1 cellular context compared by ENCODE assay signal in the genomic region with DNA sequence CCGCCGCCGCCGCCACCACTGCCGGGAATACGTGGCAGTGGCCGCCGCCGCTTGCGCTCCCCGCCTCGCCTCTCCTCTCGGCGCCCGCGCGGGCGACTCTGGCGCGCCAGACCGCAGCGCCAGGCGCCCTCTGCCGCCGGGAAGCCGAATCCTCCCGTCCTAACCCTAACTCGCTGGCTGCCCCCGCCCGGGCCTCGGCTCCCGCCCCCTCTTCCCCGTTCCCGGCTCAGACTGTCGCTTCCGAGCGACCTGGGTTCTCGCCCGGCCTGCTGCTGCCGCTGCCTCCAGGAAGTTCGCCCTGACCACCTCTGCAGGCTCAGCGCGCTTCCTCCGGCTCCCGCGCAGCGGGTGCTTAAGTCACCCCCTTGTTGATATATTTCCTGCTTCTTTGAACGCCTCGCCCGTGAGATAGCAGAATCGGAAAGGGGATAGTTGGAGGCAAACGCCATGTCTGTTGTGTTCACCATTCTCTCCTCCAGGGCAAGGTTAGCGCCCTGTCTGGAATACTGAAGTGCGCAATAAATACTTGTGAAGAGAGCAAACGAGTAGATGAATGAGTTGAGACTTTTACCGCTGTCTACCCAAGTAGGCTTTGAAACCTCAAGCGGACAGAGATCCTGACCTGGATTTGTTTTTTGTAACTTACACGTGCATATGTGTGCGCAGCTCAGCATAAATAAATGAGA.
TF ChIP-seq lines count a peak whose summit lies in the region.

A gene with protein sequence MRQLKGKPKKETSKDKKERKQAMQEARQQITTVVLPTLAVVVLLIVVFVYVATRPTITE (minus strand): TSS at position 100 of the 686 bp plus-strand sequence. CDS start 64,202 bp downstream, outside the sequence.

TF ChIP-seq in HEK293, 187 proteins besides CTCF, POLR2A, EP300 and RAD21 (continued from another document and continues in another):
- no peak for TF ChIP-seq INSM2 (tag by site-specific recombination; IDR thresholded peaks at IDR 0.05)
- TF ChIP-seq ZSCAN23 (tag by site-specific recombination; IDR thresholded peaks at IDR 0.05): no peak
- peak; percentile 55 for TF ChIP-seq ZBTB20 (tag by site-specific recombination; IDR thresholded peaks at IDR 0.05)
- no peak for TF ChIP-seq ZNF776 (tag by site-specific recombination; IDR thresholded peaks at IDR 0.05; ENCODE audit: borderline replicate concordance)
- no peak for TF ChIP-seq KLF7 (tag by site-specific recombination; IDR thresholded peaks at IDR 0.05; ENCODE audit: borderline replicate concordance)
- TF ChIP-seq HOXA7 (CRISPR knock-in tag; IDR thresholded peaks at IDR 0.05; ENCODE audit: borderline replicate concordance): no peak
- TF ChIP-seq, protein P1, sequence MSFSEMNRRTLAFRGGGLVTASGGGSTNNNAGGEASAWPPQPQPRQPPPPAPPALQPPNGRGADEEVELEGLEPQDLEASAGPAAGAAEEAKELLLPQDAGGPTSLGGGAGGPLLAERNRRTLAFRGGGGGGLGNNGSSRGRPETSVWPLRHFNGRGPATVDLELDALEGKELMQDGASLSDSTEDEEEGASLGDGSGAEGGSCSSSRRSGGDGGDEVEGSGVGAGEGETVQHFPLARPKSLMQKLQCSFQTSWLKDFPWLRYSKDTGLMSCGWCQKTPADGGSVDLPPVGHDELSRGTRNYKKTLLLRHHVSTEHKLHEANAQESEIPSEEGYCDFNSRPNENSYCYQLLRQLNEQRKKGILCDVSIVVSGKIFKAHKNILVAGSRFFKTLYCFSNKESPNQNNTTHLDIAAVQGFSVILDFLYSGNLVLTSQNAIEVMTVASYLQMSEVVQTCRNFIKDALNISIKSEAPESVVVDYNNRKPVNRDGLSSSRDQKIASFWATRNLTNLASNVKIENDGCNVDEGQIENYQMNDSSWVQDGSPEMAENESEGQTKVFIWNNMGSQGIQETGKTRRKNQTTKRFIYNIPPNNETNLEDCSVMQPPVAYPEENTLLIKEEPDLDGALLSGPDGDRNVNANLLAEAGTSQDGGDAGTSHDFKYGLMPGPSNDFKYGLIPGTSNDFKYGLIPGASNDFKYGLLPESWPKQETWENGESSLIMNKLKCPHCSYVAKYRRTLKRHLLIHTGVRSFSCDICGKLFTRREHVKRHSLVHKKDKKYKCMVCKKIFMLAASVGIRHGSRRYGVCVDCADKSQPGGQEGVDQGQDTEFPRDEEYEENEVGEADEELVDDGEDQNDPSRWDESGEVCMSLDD (tag by site-specific recombination; IDR thresholded peaks at IDR 0.05): no peak
- TF ChIP-seq IKZF3 (tag by site-specific recombination; IDR thresholded peaks at IDR 0.05): peak; percentile 68; the same call in 1 of the 2 replicates
- no peak for TF ChIP-seq SP3 (tag by site-specific recombination; IDR thresholded peaks at IDR 0.05)
- TF ChIP-seq ZNF121 (tag by site-specific recombination; IDR thresholded peaks at IDR 0.05): no peak
- TF ChIP-seq, protein P2, sequence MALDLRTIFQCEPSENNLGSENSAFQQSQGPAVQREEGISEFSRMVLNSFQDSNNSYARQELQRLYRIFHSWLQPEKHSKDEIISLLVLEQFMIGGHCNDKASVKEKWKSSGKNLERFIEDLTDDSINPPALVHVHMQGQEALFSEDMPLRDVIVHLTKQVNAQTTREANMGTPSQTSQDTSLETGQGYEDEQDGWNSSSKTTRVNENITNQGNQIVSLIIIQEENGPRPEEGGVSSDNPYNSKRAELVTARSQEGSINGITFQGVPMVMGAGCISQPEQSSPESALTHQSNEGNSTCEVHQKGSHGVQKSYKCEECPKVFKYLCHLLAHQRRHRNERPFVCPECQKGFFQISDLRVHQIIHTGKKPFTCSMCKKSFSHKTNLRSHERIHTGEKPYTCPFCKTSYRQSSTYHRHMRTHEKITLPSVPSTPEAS (tag by site-specific recombination; IDR thresholded peaks at IDR 0.05): no peak
- TF ChIP-seq, protein P3, sequence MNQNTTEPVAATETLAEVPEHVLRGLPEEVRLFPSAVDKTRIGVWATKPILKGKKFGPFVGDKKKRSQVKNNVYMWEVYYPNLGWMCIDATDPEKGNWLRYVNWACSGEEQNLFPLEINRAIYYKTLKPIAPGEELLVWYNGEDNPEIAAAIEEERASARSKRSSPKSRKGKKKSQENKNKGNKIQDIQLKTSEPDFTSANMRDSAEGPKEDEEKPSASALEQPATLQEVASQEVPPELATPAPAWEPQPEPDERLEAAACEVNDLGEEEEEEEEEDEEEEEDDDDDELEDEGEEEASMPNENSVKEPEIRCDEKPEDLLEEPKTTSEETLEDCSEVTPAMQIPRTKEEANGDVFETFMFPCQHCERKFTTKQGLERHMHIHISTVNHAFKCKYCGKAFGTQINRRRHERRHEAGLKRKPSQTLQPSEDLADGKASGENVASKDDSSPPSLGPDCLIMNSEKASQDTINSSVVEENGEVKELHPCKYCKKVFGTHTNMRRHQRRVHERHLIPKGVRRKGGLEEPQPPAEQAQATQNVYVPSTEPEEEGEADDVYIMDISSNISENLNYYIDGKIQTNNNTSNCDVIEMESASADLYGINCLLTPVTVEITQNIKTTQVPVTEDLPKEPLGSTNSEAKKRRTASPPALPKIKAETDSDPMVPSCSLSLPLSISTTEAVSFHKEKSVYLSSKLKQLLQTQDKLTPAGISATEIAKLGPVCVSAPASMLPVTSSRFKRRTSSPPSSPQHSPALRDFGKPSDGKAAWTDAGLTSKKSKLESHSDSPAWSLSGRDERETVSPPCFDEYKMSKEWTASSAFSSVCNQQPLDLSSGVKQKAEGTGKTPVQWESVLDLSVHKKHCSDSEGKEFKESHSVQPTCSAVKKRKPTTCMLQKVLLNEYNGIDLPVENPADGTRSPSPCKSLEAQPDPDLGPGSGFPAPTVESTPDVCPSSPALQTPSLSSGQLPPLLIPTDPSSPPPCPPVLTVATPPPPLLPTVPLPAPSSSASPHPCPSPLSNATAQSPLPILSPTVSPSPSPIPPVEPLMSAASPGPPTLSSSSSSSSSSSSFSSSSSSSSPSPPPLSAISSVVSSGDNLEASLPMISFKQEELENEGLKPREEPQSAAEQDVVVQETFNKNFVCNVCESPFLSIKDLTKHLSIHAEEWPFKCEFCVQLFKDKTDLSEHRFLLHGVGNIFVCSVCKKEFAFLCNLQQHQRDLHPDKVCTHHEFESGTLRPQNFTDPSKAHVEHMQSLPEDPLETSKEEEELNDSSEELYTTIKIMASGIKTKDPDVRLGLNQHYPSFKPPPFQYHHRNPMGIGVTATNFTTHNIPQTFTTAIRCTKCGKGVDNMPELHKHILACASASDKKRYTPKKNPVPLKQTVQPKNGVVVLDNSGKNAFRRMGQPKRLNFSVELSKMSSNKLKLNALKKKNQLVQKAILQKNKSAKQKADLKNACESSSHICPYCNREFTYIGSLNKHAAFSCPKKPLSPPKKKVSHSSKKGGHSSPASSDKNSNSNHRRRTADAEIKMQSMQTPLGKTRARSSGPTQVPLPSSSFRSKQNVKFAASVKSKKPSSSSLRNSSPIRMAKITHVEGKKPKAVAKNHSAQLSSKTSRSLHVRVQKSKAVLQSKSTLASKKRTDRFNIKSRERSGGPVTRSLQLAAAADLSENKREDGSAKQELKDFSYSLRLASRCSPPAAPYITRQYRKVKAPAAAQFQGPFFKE (tag by site-specific recombination; IDR thresholded peaks at IDR 0.05; ENCODE audit: borderline replicate concordance): no peak
- TF ChIP-seq ZNF23 (tag by site-specific recombination; IDR thresholded peaks at IDR 0.05; ENCODE audit: borderline replicate concordance): no peak
- peak; percentile 27 for TF ChIP-seq ZNF600 (tag by site-specific recombination; IDR thresholded peaks at IDR 0.05)
- TF ChIP-seq, protein P4, sequence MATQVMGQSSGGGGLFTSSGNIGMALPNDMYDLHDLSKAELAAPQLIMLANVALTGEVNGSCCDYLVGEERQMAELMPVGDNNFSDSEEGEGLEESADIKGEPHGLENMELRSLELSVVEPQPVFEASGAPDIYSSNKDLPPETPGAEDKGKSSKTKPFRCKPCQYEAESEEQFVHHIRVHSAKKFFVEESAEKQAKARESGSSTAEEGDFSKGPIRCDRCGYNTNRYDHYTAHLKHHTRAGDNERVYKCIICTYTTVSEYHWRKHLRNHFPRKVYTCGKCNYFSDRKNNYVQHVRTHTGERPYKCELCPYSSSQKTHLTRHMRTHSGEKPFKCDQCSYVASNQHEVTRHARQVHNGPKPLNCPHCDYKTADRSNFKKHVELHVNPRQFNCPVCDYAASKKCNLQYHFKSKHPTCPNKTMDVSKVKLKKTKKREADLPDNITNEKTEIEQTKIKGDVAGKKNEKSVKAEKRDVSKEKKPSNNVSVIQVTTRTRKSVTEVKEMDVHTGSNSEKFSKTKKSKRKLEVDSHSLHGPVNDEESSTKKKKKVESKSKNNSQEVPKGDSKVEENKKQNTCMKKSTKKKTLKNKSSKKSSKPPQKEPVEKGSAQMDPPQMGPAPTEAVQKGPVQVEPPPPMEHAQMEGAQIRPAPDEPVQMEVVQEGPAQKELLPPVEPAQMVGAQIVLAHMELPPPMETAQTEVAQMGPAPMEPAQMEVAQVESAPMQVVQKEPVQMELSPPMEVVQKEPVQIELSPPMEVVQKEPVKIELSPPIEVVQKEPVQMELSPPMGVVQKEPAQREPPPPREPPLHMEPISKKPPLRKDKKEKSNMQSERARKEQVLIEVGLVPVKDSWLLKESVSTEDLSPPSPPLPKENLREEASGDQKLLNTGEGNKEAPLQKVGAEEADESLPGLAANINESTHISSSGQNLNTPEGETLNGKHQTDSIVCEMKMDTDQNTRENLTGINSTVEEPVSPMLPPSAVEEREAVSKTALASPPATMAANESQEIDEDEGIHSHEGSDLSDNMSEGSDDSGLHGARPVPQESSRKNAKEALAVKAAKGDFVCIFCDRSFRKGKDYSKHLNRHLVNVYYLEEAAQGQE (tag by site-specific recombination; IDR thresholded peaks at IDR 0.05): no peak; the same call in 1 of the 2 replicates
- TF ChIP-seq ZNF114 (tag by site-specific recombination; IDR thresholded peaks at IDR 0.05): no peak
- TF ChIP-seq ZNF138 (tag by site-specific recombination; IDR thresholded peaks at IDR 0.05; ENCODE audit: borderline replicate concordance): no peak
- TF ChIP-seq, protein P5, sequence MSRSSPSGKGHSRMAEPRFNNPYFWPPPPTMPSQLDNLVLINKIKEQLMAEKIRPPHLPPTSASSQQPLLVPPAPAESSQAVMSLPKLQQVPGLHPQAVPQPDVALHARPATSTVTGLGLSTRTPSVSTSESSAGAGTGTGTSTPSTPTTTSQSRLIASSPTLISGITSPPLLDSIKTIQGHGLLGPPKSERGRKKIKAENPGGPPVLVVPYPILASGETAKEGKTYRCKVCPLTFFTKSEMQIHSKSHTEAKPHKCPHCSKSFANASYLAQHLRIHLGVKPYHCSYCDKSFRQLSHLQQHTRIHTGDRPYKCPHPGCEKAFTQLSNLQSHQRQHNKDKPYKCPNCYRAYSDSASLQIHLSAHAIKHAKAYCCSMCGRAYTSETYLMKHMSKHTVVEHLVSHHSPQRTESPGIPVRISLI (tag by site-specific recombination; IDR thresholded peaks at IDR 0.05): no peak
- TF ChIP-seq GLIS2 (tag by site-specific recombination; IDR thresholded peaks at IDR 0.05): no peak
- TF ChIP-seq ZNF558 (tag by site-specific recombination; IDR thresholded peaks at IDR 0.05): no peak
- TF ChIP-seq ZNF670 (tag by site-specific recombination; IDR thresholded peaks at IDR 0.05; ENCODE audit: low read depth): no peak
- TF ChIP-seq SP2 (tag by site-specific recombination; IDR thresholded peaks at IDR 0.05): peak; percentile 32; the same call in 1 of the 2 replicates
- TF ChIP-seq ZNF211 (tag by site-specific recombination; IDR thresholded peaks at IDR 0.05; ENCODE audit: low read depth): no peak
- no peak for TF ChIP-seq ZIC2 (tag by site-specific recombination; IDR thresholded peaks at IDR 0.05)
- no peak for TF ChIP-seq ZNF292 (tag by site-specific recombination; IDR thresholded peaks at IDR 0.05; ENCODE audit: borderline replicate concordance, low read depth)
- TF ChIP-seq REPIN1 (tag by site-specific recombination; IDR thresholded peaks at IDR 0.05; ENCODE audit: low read depth): no peak
- no peak for TF ChIP-seq ZNF426 (tag by site-specific recombination; IDR thresholded peaks at IDR 0.05)
- TF ChIP-seq ZNF335 (tag by site-specific recombination; conservative IDR thresholded peaks at IDR 0.05): no peak; the same call in 1 of the 2 replicates
- no peak for TF ChIP-seq ZNF221 (tag by site-specific recombination; IDR thresholded peaks at IDR 0.05; ENCODE audit: borderline replicate concordance)
- TF ChIP-seq ZNF514 (tag by site-specific recombination; IDR thresholded peaks at IDR 0.05): no peak
- TF ChIP-seq ZNF560 (tag by site-specific recombination; IDR thresholded peaks at IDR 0.05; ENCODE audit: borderline replicate concordance): no peak
- TF ChIP-seq ZNF701 (tag by site-specific recombination; IDR thresholded peaks at IDR 0.05): no peak
- no peak for TF ChIP-seq ZNF792 (tag by site-specific recombination; IDR thresholded peaks at IDR 0.05)
- no peak for TF ChIP-seq ZNF223 (tag by site-specific recombination; IDR thresholded peaks at IDR 0.05)
- TF ChIP-seq SALL2 (tag by site-specific recombination; IDR thresholded peaks at IDR 0.05; ENCODE audit: borderline replicate concordance): no peak
- 0 out of 2 replicates have a peak, but pooled peaks have one; percentile 35 for TF ChIP-seq ZSCAN5A (tag by site-specific recombination; IDR thresholded peaks at IDR 0.05)
- TF ChIP-seq ZNF621 (tag by site-specific recombination; IDR thresholded peaks at IDR 0.05): no peak
- TF ChIP-seq ZNF10 (tag by site-specific recombination; IDR thresholded peaks at IDR 0.05): no peak
- no peak for TF ChIP-seq ZNF341 (tag by site-specific recombination; IDR thresholded peaks at IDR 0.05; ENCODE audit: low read depth)
- TF ChIP-seq KLF8 (tag by site-specific recombination; IDR thresholded peaks at IDR 0.05): no peak
